In genomic region chr16:8866884-8867482, GRCh38 we compare ENCODE assay signal across 8 cellular contexts. TPM values are rescaled to one million over a fixed set of nuclear protein-coding genes. Genes with fewer than 3 reads are reported as not detected.
A peak's percentile ranks its signal among the peaks of the same experiment; 100 is the strongest.
DNase-seq lines count a peak whose midpoint lies in the region; ATAC-seq and TF ChIP-seq lines count a peak whose summit lies in the region.

No MANE protein-coding gene starts in this region.

- no peak for ATAC-seq in GM19395 (IDR thresholded peaks at IDR 0.05; ENCODE audit: unreplicated experiment)
- no peak for ATAC-seq in HG03175 (IDR thresholded peaks at IDR 0.05; ENCODE audit: unreplicated experiment)

- intact Hi-C loops in Calu3 (cut with micrococcal nuclease; ENCODE audit: unreplicated experiment): no loop called here
- intact Hi-C loops in PC-9 (cut with micrococcal nuclease; ENCODE audit: unreplicated experiment): no loop called here

- no peaks in the 10 kb centered on the region for H3K9me3 Mint-ChIP-seq in Calu3 (ENCODE audit: low read depth, unreplicated experiment)

- no peak for DNase-seq in Calu3
- DNase-seq in PC-9: no peak
- DNase-seq in epithelial cell of esophagus (ENCODE audit: low read depth): no peak
- DNase-seq in NOMO-1 treated with dmso at 0.1 percent for 144 hours (lab: John Stamatoyannopoulos, UW; ENCODE audit: unreplicated experiment): no peak
- no peak for DNase-seq in LoVo (ENCODE audit: low spot score)

- H3K27ac ChIP-seq in PC-9: no peak overlapping the region
- H3K27ac ChIP-seq in parathyroid adenoma: peak overlapping the region; percentile 7

- H3K36me3 Mint-ChIP-seq in Calu3 (ENCODE audit: insufficient read depth, unreplicated experiment): peaks cover 75% of the 10 kb centered on the region

- POLR2A ChIA-PET in PC-9 (lab: Charles Lee; ENCODE audit: unreplicated experiment): interaction anchor here (0.6 to 0.9 kb wide), 2 partner anchors 13 kb away, joined by 3 to 4 read pairs; no protein-coding TSS in a partner anchor

- no peak overlapping the region for H3K9ac ChIP-seq in parathyroid adenoma

- H2AFZ ChIP-seq in PC-9: no peak overlapping the region
- peak overlapping the region; percentile 87 for H2AFZ ChIP-seq in parathyroid adenoma

- peaks cover 43% of the 10 kb centered on the region for H4K20me1 ChIP-seq in PC-9 (ENCODE audit: insufficient read depth)

- CTCF ChIA-PET in Calu3 (lab: Charles Lee): interaction anchor here (0.7 to 1.2 kb wide), 2 partner anchors 11 to 69 kb away, joined by 3 read pairs; no protein-coding TSS in a partner anchor
- CTCF ChIA-PET in PC-9 (lab: Charles Lee): no interaction called here

- no peaks in the 10 kb centered on the region for H3K27me3 Mint-ChIP-seq in Calu3 (ENCODE audit: unreplicated experiment)

- peak overlapping the region; percentile 93 for H3K4me2 ChIP-seq in PC-9
- H3K4me2 ChIP-seq in parathyroid adenoma (ENCODE audit: low read length): peak overlapping the region; percentile 88

- peak overlapping the region; percentile 88 for H3K4me3 ChIP-seq in PC-9
- H3K4me3 ChIP-seq in epithelial cell of esophagus (ENCODE audit: low read length): peak overlapping the region; percentile 68
- peak overlapping the region; percentile 79 for H3K4me3 ChIP-seq in parathyroid adenoma (ENCODE audit: low read depth, low read length)

- peak overlapping the region; percentile 86 for H3K4me3 Mint-ChIP-seq in Calu3 (ENCODE audit: low read depth, unreplicated experiment)

- peaks cover 24% of the 10 kb centered on the region for H3F3A ChIP-seq in PC-9 (ENCODE audit: insufficient read depth, low read depth)

- H3K9me2 ChIP-seq in PC-9 (ENCODE audit: insufficient read depth): no peaks in the 10 kb centered on the region

- no peaks in the 10 kb centered on the region for H3K9me3 ChIP-seq in PC-9 (ENCODE audit: insufficient read depth, low read depth)
- no peaks in the 10 kb centered on the region for H3K9me3 ChIP-seq in parathyroid adenoma (ENCODE audit: control insufficient read depth, low read length)

- H3K36me3 ChIP-seq in PC-9 (ENCODE audit: low read depth): no peaks in the 10 kb centered on the region
- no peaks in the 10 kb centered on the region for H3K36me3 ChIP-seq in parathyroid adenoma (ENCODE audit: control insufficient read depth, insufficient read depth, low read length)

- peaks cover 62% of the 10 kb centered on the region for H3K79me2 ChIP-seq in PC-9 (ENCODE audit: low read depth)
- H3K79me2 ChIP-seq in parathyroid adenoma: peaks cover 4% of the 10 kb centered on the region

- BruUV-seq in Calu3 (replicated peaks; lab: Mats Ljungman, UMichigan) (no TSS peak), PC-9 (replicated peaks; lab: Mats Ljungman, UMichigan) (no TSS peak)

- no peak for TF ChIP-seq CTCF in Calu3 (IDR thresholded peaks at IDR 0.05; ENCODE audit: unreplicated experiment)
- TF ChIP-seq CTCF in PC-9 (conservative IDR thresholded peaks at IDR 0.05): no peak
- no peak for TF ChIP-seq CTCF in epithelial cell of esophagus (IDR thresholded peaks at IDR 0.05; ENCODE audit: insufficient read depth, low read depth, low read length, missing control alignments)
- TF ChIP-seq CTCF in parathyroid adenoma (IDR thresholded peaks at IDR 0.05): no peak

- H3K27me3 ChIP-seq in PC-9 (ENCODE audit: insufficient read depth, low read depth): no peaks in the 10 kb centered on the region
- H3K27me3 ChIP-seq in parathyroid adenoma (ENCODE audit: control insufficient read depth, insufficient read depth, low read length): no peaks in the 10 kb centered on the region

- peaks cover 81% of the 10 kb centered on the region for H3K4me1 Mint-ChIP-seq in Calu3 (ENCODE audit: low read depth, unreplicated experiment)

- H3K27ac Mint-ChIP-seq in Calu3 (ENCODE audit: unreplicated experiment): peak overlapping the region; percentile 79

- H3K4me1 ChIP-seq in PC-9 (replicated peaks; ENCODE audit: insufficient read depth): peaks cover 40% of the 10 kb centered on the region
- peaks cover 7% of the 10 kb centered on the region for H3K4me1 ChIP-seq in parathyroid adenoma

RNA-seq across cellular contexts. Expression of gene CARHSP1, which starts 1.8 kb away (rescaled TPM):
- total RNA-seq in Calu3 (2022) (89.2 and 104 TPM in 2 replicates), PC-9 (2021) (179 and 186 TPM in 2 replicates)

RNA-seq across cellular contexts. Expression of gene LITAFD, which starts 15.2 kb away (rescaled TPM):
- total RNA-seq in Calu3 (2022) (not detected in 2 replicates), PC-9 (2021) (not detected in 2 replicates)
